18 cellular contexts compared by ENCODE assay signal in the genomic region with DNA sequence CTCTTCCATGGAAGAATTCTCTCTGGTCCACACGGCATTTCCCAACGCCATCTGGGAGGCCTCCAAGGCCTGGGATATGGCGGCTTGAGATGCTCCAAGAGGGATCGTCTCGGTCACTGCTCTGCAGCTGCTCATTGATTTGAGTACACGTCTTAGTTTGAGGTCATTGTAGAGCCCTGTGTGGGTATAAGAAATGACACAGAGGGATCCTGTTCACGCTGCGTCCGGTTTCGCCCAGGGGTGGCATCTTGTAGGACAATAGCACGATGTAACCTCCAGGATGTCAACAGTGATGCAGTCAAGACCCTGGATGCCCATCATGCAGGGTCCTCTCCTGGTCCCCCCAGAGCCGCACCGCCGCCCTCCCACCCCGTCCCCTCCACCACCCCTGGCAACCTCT.
"Had no signal": no experiment of that assay in that cellular context is flagged by ENCODE, and none has a peak within 500 bp of the region (broad histone marks: within the 10 kb centered on the region; RNA-seq: fewer than 3 reads in every experiment).

No MANE protein-coding gene starts in this region.

- H3K27me3 ChIP-seq: vagina had no signal

- H3K4me3 ChIP-seq: lung, mucosa of descending colon, psoas muscle, sigmoid colon, thoracic aorta, tibial nerve, upper lobe of right lung, vagina had no signal

- DNase-seq: cortex of kidney; effector memory CD8-positive, alpha-beta T cell; kidney; mucosa of descending colon; naive B cell; psoas muscle; right cardiac atrium; sigmoid colon; stimulated activated CD4-positive, alpha-beta T cell treated with anti-CD3 and anti-CD28 coated beads, Interleukin-4, amount 100 ng/mL, for 4 hours; stimulated activated naive CD8-positive, alpha-beta T cell treated with anti-CD3 and anti-CD28 coated beads, Interleukin-15, Interleukin-2, amounts not matched to agents 100 U/mL and 50 U/mL, for 24 hours had no signal

- H3K27ac ChIP-seq: psoas muscle, sigmoid colon, thoracic aorta, tibial nerve, upper lobe of right lung, vagina had no signal

- H3K4me1 ChIP-seq: psoas muscle, sigmoid colon, tibial nerve, upper lobe of right lung, vagina had no signal

- ATAC-seq: effector memory CD8-positive, alpha-beta T cell; left lobe of liver; mucosa of descending colon; natural killer cell treated with Interleukin-12 subunit alpha and Interleukin-12 subunit beta and Interleukin-15 and Interleukin-18, amount 100 ng/mL, for 72 hours; psoas muscle; right cardiac atrium; stimulated activated memory B cell treated with anti-CD40 and anti-IgM and Interleukin-4, amounts not matched to agents 10 μg/mL and 1 μg/mL and 100 μg/mL, for 72 hours; stimulated activated naive CD8-positive, alpha-beta T cell treated with anti-CD3 and anti-CD28 coated beads, Interleukin-15, Interleukin-2, amounts not matched to agents 100 U/mL and 50 U/mL, for 24 hours; upper lobe of right lung had no signal

- H3K9me3 ChIP-seq: mucosa of descending colon, psoas muscle, sigmoid colon, thoracic aorta, tibial nerve, upper lobe of right lung, vagina had no signal

- H3K36me3 ChIP-seq: sigmoid colon, thoracic aorta, tibial nerve, upper lobe of right lung, vagina had no signal
